3 cellular contexts compared by ENCODE assay signal in genomic region chr1:218891577-218891976, GRCh38.
"Had no signal": no experiment of that assay in that cellular context is flagged by ENCODE, and none has a peak within 500 bp of the region (broad histone marks: within the 10 kb centered on the region; RNA-seq: fewer than 3 reads in every experiment).

No MANE protein-coding gene starts in this region.

- DNase-seq: GDM1, GF-D8 had no signal

- H3K4me3 ChIP-seq: GM12878 had no signal

- ATAC-seq: GM12878 had no signal
